Comparison of ENCODE assay signal across 24 cellular contexts in genomic region chr19:40025938-40026596, GRCh38.
"Had no signal": no experiment of that assay in that cellular context is flagged by ENCODE, and none has a peak within 500 bp of the region (broad histone marks: within the 10 kb centered on the region; RNA-seq: fewer than 3 reads in every experiment).

No MANE protein-coding gene starts in this region.

- ATAC-seq: Right ventricle myocardium inferior, SK-N-SH treated with all-trans-retinoic acid at 6 μM for 48 hours had no signal

- DNase-seq: KBM-7, MV-4-11, NCI-H1048, NCI-H1105, NCI-H1417, NCI-H1436 treated with DMSO at 0.1 percent for 48 hours, NCI-H1694, NCI-H187 treated with DMSO at 0.1 percent for 48 hours, NCI-H2029 treated with DMSO at 0.1 percent for 48 hours, NCI-H2107, NCI-H226, NCI-H446, NCI-H510A, NCI-H524 treated with DMSO at 0.1 percent for 48 hours, NCI-H69, NCI-H774, OCI-M1, PC-9, Peyer's patch, SHP77 treated with DMSO at 0.1 percent for 48 hours, SJCRH30 had no signal

- H3K27me3 ChIP-seq: Peyer's patch, SJCRH30 had no signal

- H3K27ac ChIP-seq: PC-9, Peyer's patch, SJCRH30 had no signal

- H3K27me3 Mint-ChIP-seq: IgD-negative memory B cell had no signal

- H3K27ac Mint-ChIP-seq: IgD-negative memory B cell had no signal

- H3K4me1 ChIP-seq: Peyer's patch, SJCRH30 had no signal

- H3K4me3 ChIP-seq: PC-9, Peyer's patch, SJCRH30 had no signal

- H3K36me3 ChIP-seq: Peyer's patch, SJCRH30 had no signal

- H3K36me3 Mint-ChIP-seq: IgD-negative memory B cell had no signal
